ENCODE assay signal across 30 cellular contexts in genomic region chr11:33055361-33055760, GRCh38.
"Had no signal": no experiment of that assay in that cellular context is flagged by ENCODE, and none has a peak within 500 bp of the region (broad histone marks: within the 10 kb centered on the region; RNA-seq: fewer than 3 reads in every experiment).

No MANE protein-coding gene starts in this region.

- FAIRE-seq: frontal cortex, small intestine, TTC549 had no signal

- H3K9ac ChIP-seq: neural progenitor cell, parathyroid adenoma had no signal

- H3K4me3 ChIP-seq: breast epithelium, esophagus muscularis mucosa, left lung, lower lobe of right lung, neural progenitor cell, psoas muscle, sigmoid colon, upper lobe of left lung, vagina had no signal

- H2AFZ ChIP-seq: neural progenitor cell, parathyroid adenoma had no signal

- H3K4me2 ChIP-seq: neural progenitor cell had no signal

- ATAC-seq: activated naive CD4-positive, alpha-beta T cell treated with anti-CD3 and anti-CD28 coated beads, Interleukin-2, amount 50 U/mL, for 72 hours; left lung; lower lobe of right lung; natural killer cell; psoas muscle; stimulated activated memory B cell treated with anti-CD40 and anti-IgM and Interleukin-4, amounts not matched to agents 10 μg/mL and 1 μg/mL and 100 μg/mL, for 72 hours; stimulated activated naive CD8-positive, alpha-beta T cell treated with anti-CD3 and anti-CD28 coated beads, Interleukin-15, amount 100 ng/mL, for 72 hours had no signal

- H3K27ac ChIP-seq: breast epithelium, esophagus muscularis mucosa, left lung, lower lobe of right lung, neural progenitor cell, parathyroid adenoma, psoas muscle, sigmoid colon, upper lobe of left lung, vagina, VCaP had no signal

- DNase-seq: activated CD4-positive, alpha-beta memory T cell treated with anti-CD3 and anti-CD28 coated beads for 36 hours; activated CD4-positive, alpha-beta T cell treated with anti-CD3 and anti-CD28 coated beads, Interleukin-2, amount 10 ng/mL, durations not matched to agents 24 days and 14 days; activated CD4-positive, CD25-positive, alpha-beta regulatory T cell treated with anti-CD3 and anti-CD28 coated beads, Interleukin-2, amount 50 U/mL, for 72 hours; activated naive CD4-positive, alpha-beta T cell; activated T-cell treated with anti-CD3 and anti-CD28 coated beads, Interleukin-2, amount 50 U/mL, for 48 hours; central memory CD4-positive, alpha-beta T cell; endodermal cell; kidney glomerular epithelial cell; left lung; lower lobe of right lung; mesenchymal stem cell; natural killer cell; occipital lobe; psoas muscle; sigmoid colon; small intestine; stimulated activated CD4-positive, alpha-beta T cell treated with anti-CD3 and anti-CD28 coated beads, Interleukin-4, amount 100 ng/mL, for 24 hours; stimulated activated naive CD8-positive, alpha-beta T cell treated with anti-CD3 and anti-CD28 coated beads, Interleukin-15, amount 100 ng/mL, for 72 hours; substantia nigra; upper lobe of left lung had no signal

- H3K27me3 ChIP-seq: breast epithelium, esophagus muscularis mucosa, left lung, neural progenitor cell, sigmoid colon, upper lobe of left lung, vagina had no signal

- H3K79me2 ChIP-seq: parathyroid adenoma had no signal

- H3K4me1 ChIP-seq: breast epithelium, esophagus muscularis mucosa, lower lobe of right lung, neural progenitor cell, parathyroid adenoma, psoas muscle, upper lobe of left lung had no signal

- H3K36me3 ChIP-seq: breast epithelium, neural progenitor cell had no signal

- H3K9me3 ChIP-seq: breast epithelium, esophagus muscularis mucosa, left lung, lower lobe of right lung, psoas muscle, sigmoid colon, upper lobe of left lung, vagina had no signal
